ENCODE assay signal across 1 cellular context in the genomic region with DNA sequence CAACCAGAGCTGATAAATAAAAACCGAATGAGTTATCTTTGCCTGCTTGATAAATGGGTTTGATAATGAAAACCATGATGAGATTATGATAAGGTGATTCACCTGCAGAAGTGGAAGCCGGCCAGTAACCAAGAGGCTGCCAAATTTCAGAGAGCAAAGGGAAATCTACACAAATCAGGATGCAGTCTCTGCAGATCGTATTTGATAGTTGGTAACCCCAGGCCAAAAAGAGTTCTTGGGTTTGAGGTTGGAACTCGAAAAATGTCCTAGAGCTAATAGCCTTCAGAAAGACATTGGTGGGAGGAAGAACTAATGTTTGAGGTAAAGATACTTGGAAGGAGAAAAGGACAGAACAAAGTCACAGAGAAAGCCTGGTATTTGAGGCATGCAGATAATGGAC.
TF ChIP-seq lines count a peak whose summit lies in the region.

No MANE protein-coding gene starts in this region.

TF ChIP-seq in HepG2, 621 proteins besides CTCF, POLR2A, EP300 and RAD21:
- no peak for TF ChIP-seq SRF (IDR thresholded peaks at IDR 0.05; ENCODE audit: low read depth, low read length)
- TF ChIP-seq HMG20A (CRISPR knock-in tag; IDR thresholded peaks at IDR 0.05; ENCODE audit: borderline replicate concordance): no peak
- TF ChIP-seq ZNF329 (CRISPR knock-in tag; IDR thresholded peaks at IDR 0.05; ENCODE audit: low read depth): no peak
- no peak for TF ChIP-seq RNF2 (conservative IDR thresholded peaks at IDR 0.05; ENCODE audit: low read depth)
- TF ChIP-seq, protein P1, sequence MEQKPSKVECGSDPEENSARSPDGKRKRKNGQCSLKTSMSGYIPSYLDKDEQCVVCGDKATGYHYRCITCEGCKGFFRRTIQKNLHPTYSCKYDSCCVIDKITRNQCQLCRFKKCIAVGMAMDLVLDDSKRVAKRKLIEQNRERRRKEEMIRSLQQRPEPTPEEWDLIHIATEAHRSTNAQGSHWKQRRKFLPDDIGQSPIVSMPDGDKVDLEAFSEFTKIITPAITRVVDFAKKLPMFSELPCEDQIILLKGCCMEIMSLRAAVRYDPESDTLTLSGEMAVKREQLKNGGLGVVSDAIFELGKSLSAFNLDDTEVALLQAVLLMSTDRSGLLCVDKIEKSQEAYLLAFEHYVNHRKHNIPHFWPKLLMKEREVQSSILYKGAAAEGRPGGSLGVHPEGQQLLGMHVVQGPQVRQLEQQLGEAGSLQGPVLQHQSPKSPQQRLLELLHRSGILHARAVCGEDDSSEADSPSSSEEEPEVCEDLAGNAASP (CRISPR knock-in tag; IDR thresholded peaks at IDR 0.05; ENCODE audit: borderline replicate concordance): no peak
- no peak for TF ChIP-seq CBX5 (CRISPR knock-in tag; IDR thresholded peaks at IDR 0.05; ENCODE audit: borderline replicate concordance)
- no peak for TF ChIP-seq ATF7-NPFF (CRISPR knock-in tag; IDR thresholded peaks at IDR 0.05; ENCODE audit: low read depth)
- TF ChIP-seq, protein P2, sequence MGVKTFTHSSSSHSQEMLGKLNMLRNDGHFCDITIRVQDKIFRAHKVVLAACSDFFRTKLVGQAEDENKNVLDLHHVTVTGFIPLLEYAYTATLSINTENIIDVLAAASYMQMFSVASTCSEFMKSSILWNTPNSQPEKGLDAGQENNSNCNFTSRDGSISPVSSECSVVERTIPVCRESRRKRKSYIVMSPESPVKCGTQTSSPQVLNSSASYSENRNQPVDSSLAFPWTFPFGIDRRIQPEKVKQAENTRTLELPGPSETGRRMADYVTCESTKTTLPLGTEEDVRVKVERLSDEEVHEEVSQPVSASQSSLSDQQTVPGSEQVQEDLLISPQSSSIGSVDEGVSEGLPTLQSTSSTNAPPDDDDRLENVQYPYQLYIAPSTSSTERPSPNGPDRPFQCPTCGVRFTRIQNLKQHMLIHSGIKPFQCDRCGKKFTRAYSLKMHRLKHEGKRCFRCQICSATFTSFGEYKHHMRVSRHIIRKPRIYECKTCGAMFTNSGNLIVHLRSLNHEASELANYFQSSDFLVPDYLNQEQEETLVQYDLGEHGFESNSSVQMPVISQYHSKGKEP (CRISPR knock-in tag; IDR thresholded peaks at IDR 0.05): no peak
- no peak for TF ChIP-seq CEBPB (IDR thresholded peaks at IDR 0.05; ENCODE audit: borderline replicate concordance, low read depth, low read length)
- TF ChIP-seq ZBTB42 (CRISPR knock-in tag; IDR thresholded peaks at IDR 0.05): no peak
- TF ChIP-seq, protein P3, sequence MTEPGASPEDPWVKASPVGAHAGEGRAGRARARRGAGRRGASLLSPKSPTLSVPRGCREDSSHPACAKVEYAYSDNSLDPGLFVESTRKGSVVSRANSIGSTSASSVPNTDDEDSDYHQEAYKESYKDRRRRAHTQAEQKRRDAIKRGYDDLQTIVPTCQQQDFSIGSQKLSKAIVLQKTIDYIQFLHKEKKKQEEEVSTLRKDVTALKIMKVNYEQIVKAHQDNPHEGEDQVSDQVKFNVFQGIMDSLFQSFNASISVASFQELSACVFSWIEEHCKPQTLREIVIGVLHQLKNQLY (CRISPR knock-in tag; IDR thresholded peaks at IDR 0.05): no peak
- TF ChIP-seq KMT2A (CRISPR knock-in tag; IDR thresholded peaks at IDR 0.05): no peak
- no peak for TF ChIP-seq FOXJ3 (CRISPR knock-in tag; IDR thresholded peaks at IDR 0.05; ENCODE audit: borderline replicate concordance)
- TF ChIP-seq SNAPC2 (CRISPR knock-in tag; IDR thresholded peaks at IDR 0.05): no peak
